Comparison of ENCODE assay signal across 8 cellular contexts in genomic region chr10:97861351-97861750, GRCh38. TPM values are rescaled to one million over a fixed set of nuclear protein-coding genes. Genes with fewer than 3 reads are reported as not detected.
DNase-seq lines count a peak whose midpoint lies in the region; ATAC-seq lines count a peak whose summit lies in the region.

No MANE protein-coding gene starts in this region.

- peak; percentile 51 for DNase-seq in CD1c-positive myeloid dendritic cell (ENCODE audit: extremely low spot score)
- DNase-seq in HT-29 (ENCODE audit: low spot score): peak; percentile 17
- peak; percentile 22 for DNase-seq in brain pericyte (ENCODE audit: low read depth, low spot score)
- peak; percentile 85 for DNase-seq in mesenteric fat pad (ENCODE audit: low spot score)
- no peak for DNase-seq in central memory CD4-positive, alpha-beta T cell
- DNase-seq in NCI-H1930 (lab: John Stamatoyannopoulos, UW): no peak
- no peak for DNase-seq in stimulated activated naive CD4-positive, alpha-beta T cell (lab: John Stamatoyannopoulos, UW)

- no peak for ATAC-seq in HG03571 (IDR thresholded peaks at IDR 0.05; ENCODE audit: unreplicated experiment)

RNA-seq across cellular contexts. Expression of gene GOLGA7B, which starts 11.7 kb away (rescaled TPM):
- 1.1 and 1.7 TPM in 2 replicates for total RNA-seq in HT-29 (2014; rRNA removed; shearing (Covaris generic))
- total RNA-seq in mesenteric fat pad: 0.32 TPM

Comparison
In these comparisons a context has a peak if more than half of its experiments do, and no peak if none do; other contexts are left out.
1. DNase-seq: peak in CD1c-positive myeloid dendritic cell (single experiment), HT-29 (single experiment), brain pericyte (single experiment) and mesenteric fat pad (single experiment); none in central memory CD4-positive, alpha-beta T cell (single experiment), NCI-H1930 (0 of 2) and stimulated activated naive CD4-positive, alpha-beta T cell (0 of 6).